14 cellular contexts compared by ENCODE assay signal in genomic region chr22:28141614-28142013, GRCh38.
A peak's percentile ranks its signal among the peaks of the same experiment; 100 is the strongest.
DNase-seq lines count a peak whose midpoint lies in the region; ATAC-seq, FAIRE-seq and TF ChIP-seq lines count a peak whose summit lies in the region.
"Had no signal": no experiment of that assay in that cellular context is flagged by ENCODE, and none has a peak within 500 bp of the region (broad histone marks: within the 10 kb centered on the region; RNA-seq: fewer than 3 reads in every experiment).

No MANE protein-coding gene starts in this region.

- TF ChIP-seq EP300 in gastroesophageal sphincter (IDR thresholded peaks at IDR 0.05) (no peak), suprapubic skin (IDR thresholded peaks at IDR 0.05) (no peak)

- peak overlapping the region; percentile 53 for H3K27ac Mint-ChIP-seq in astrocyte (ENCODE audit: unreplicated experiment)
- no peak overlapping the region for H3K27ac Mint-ChIP-seq in T-helper 2 cell treated with Interferon-gamma antibody and Interleukin-4, amounts not matched to agents 5 μg/mL and 100 μg/mL, for 36 hours
- H3K27ac Mint-ChIP-seq: activated B cell treated with CpG ODN at 0.5 μM for 24 hours had no signal

- no peak for ATAC-seq in gastroesophageal sphincter
- no peak for ATAC-seq in HG02938 (IDR thresholded peaks at IDR 0.05; ENCODE audit: unreplicated experiment)
- ATAC-seq: esophagus mucosa, GM12878 had no signal

- H3K4me1 Mint-ChIP-seq in astrocyte (ENCODE audit: low read depth, unreplicated experiment), result peaks cover 51% of the 10 kb centered on the region
- peaks cover 2% of the 10 kb centered on the region for H3K4me1 Mint-ChIP-seq in T-helper 2 cell treated with Interferon-gamma antibody and Interleukin-4, amounts not matched to agents 5 μg/mL and 100 μg/mL, for 36 hours (ENCODE audit: low read depth)
- H3K4me1 Mint-ChIP-seq: activated B cell treated with CpG ODN at 0.5 μM for 24 hours had no signal

- TF ChIP-seq CTCF in astrocyte (IDR thresholded peaks at IDR 0.05; ENCODE audit: insufficient read depth, low read depth, low read length) (no peak), gastroesophageal sphincter (IDR thresholded peaks at IDR 0.05) (no peak), suprapubic skin (IDR thresholded peaks at IDR 0.05) (no peak)

- WGBS in gastroesophageal sphincter (ENCODE audit: low coverage in 1 of 2), 2 donors, result 21 to 37% methylated on average over 2 of the region's 2 CpGs
- 47% methylated on average over 2 of the region's 2 CpGs for WGBS in suprapubic skin

- peaks cover under 1% of the 10 kb centered on the region for H3K36me3 Mint-ChIP-seq in astrocyte (ENCODE audit: low read depth, unreplicated experiment)
- no peaks in the 10 kb centered on the region for H3K36me3 Mint-ChIP-seq in T-helper 2 cell treated with Interferon-gamma antibody and Interleukin-4, amounts not matched to agents 5 μg/mL and 100 μg/mL, for 36 hours (ENCODE audit: low read depth)

- no peak overlapping the region for H3K4me3 Mint-ChIP-seq in astrocyte (ENCODE audit: unreplicated experiment)
- no peak overlapping the region for H3K4me3 Mint-ChIP-seq in T-helper 2 cell treated with Interferon-gamma antibody and Interleukin-4, amounts not matched to agents 5 μg/mL and 100 μg/mL, for 36 hours
- H3K4me3 Mint-ChIP-seq: activated B cell treated with CpG ODN at 0.5 μM for 24 hours had no signal

- peaks cover 3% of the 10 kb centered on the region for H3K27me3 ChIP-seq in astrocyte (ENCODE audit: insufficient read depth, low read length)
- no peaks in the 10 kb centered on the region for H3K27me3 ChIP-seq in gastroesophageal sphincter
- no peaks in the 10 kb centered on the region for H3K27me3 ChIP-seq in suprapubic skin
- H3K27me3 ChIP-seq: body of pancreas, neutrophil had no signal

- no peaks in the 10 kb centered on the region for H3K9me3 ChIP-seq in astrocyte (ENCODE audit: insufficient read depth, low read depth, low read length)
- peaks cover 0 to 7% (median 0%) of the 10 kb centered on the region in 3 donors for H3K9me3 ChIP-seq in gastroesophageal sphincter
- H3K9me3 ChIP-seq in suprapubic skin, result peaks cover 7% of the 10 kb centered on the region
- H3K9me3 ChIP-seq: Caco-2, neutrophil had no signal

- TF ChIP-seq POLR2A in gastroesophageal sphincter (IDR thresholded peaks at IDR 0.05) (no peak), suprapubic skin (IDR thresholded peaks at IDR 0.05) (no peak)

- H3K4me3 ChIP-seq in astrocyte (ENCODE audit: insufficient read depth, low read depth, low read length), result peak overlapping the region; percentile 14
- H3K4me3 ChIP-seq in gastroesophageal sphincter, result no peak overlapping the region
- H3K4me3 ChIP-seq in suprapubic skin, result no peak overlapping the region
- H3K4me3 ChIP-seq: body of pancreas, GM12878 had no signal

- no peaks in the 10 kb centered on the region for H3K79me2 ChIP-seq in astrocyte (ENCODE audit: insufficient read depth, low read length)

- peak overlapping the region; percentile 39 for H3K9ac ChIP-seq in astrocyte (ENCODE audit: low read length)

- H3K27ac ChIP-seq in astrocyte (ENCODE audit: low read depth, low read length) (peak overlapping the region; percentile 72), gastroesophageal sphincter (peak overlapping the region; percentile 46 to 70 (median 58)), suprapubic skin (peak overlapping the region; percentile 57)
- H3K27ac ChIP-seq: body of pancreas, neutrophil had no signal

- no peak overlapping the region for H2AFZ ChIP-seq in astrocyte (ENCODE audit: low read depth, low read length)

- peak overlapping the region; percentile 78 for H3K4me2 ChIP-seq in astrocyte (ENCODE audit: low read length)

- peak; percentile 87 for FAIRE-seq in astrocyte (lab: Jason Lieb, UNC)
- FAIRE-seq: GM12878 had no signal

- no peaks in the 10 kb centered on the region for H3K27me3 Mint-ChIP-seq in astrocyte (ENCODE audit: low read depth, unreplicated experiment)
- H3K27me3 Mint-ChIP-seq in T-helper 2 cell treated with Interferon-gamma antibody and Interleukin-4, amounts not matched to agents 5 μg/mL and 100 μg/mL, for 36 hours (ENCODE audit: low read depth), result peaks cover 5% of the 10 kb centered on the region
- H3K27me3 Mint-ChIP-seq: activated B cell treated with CpG ODN at 0.5 μM for 24 hours had no signal

- H3K36me3 ChIP-seq in astrocyte (ENCODE audit: insufficient read depth, low read length) (no peaks in the 10 kb centered on the region), gastroesophageal sphincter (peaks cover 0 to 4% of the 10 kb centered on the region in 2 donors), suprapubic skin (no peaks in the 10 kb centered on the region)
- H3K36me3 ChIP-seq: neutrophil had no signal

- peaks cover 5% of the 10 kb centered on the region for H3K9me3 Mint-ChIP-seq in astrocyte (ENCODE audit: unreplicated experiment)
- H3K9me3 Mint-ChIP-seq in T-helper 2 cell treated with Interferon-gamma antibody and Interleukin-4, amounts not matched to agents 5 μg/mL and 100 μg/mL, for 36 hours, result no peaks in the 10 kb centered on the region
- H3K9me3 Mint-ChIP-seq: activated B cell treated with CpG ODN at 0.5 μM for 24 hours had no signal

- H4K20me1 ChIP-seq in astrocyte (ENCODE audit: insufficient read depth, low read length), result no peaks in the 10 kb centered on the region

- peaks cover 36% of the 10 kb centered on the region for H3K4me1 ChIP-seq in astrocyte (ENCODE audit: insufficient read depth, low read length)
- H3K4me1 ChIP-seq in gastroesophageal sphincter, result peaks cover 16 to 64% (median 30%) of the 10 kb centered on the region in 3 donors
- H3K4me1 ChIP-seq in suprapubic skin, result peaks cover 24% of the 10 kb centered on the region

- peak; percentile 45 for DNase-seq in H4 (ENCODE audit: low spot score)
- peak; percentile 91 for DNase-seq in astrocyte (ENCODE audit: low read depth)
- no peak for DNase-seq in suprapubic skin (ENCODE audit: low spot score in 2 of 2)
- no peak for DNase-seq in T-helper 2 cell treated with Interferon-gamma antibody and Interleukin-4, amounts not matched to agents 5 μg/mL and 100 μg/mL, for 36 hours (ENCODE audit: low spot score)
- no peak for DNase-seq in NAMALWA (ENCODE audit: low spot score)
- DNase-seq: activated B cell treated with CpG ODN at 0.5 μM for 24 hours; activated T-cell treated with anti-CD3 and anti-CD28 coated beads, Interleukin-2, amount 50 U/mL, for 1 hour had no signal

Comparison
In these comparisons a context has a peak if more than half of its experiments do, and no peak if none do; other contexts are left out.
1. DNase-seq: peak in H4 (single experiment) and astrocyte (single experiment); none in suprapubic skin (0 of 2), T-helper 2 cell treated with Interferon-gamma antibody and Interleukin-4, amounts not matched to agents 5 μg/mL and 100 μg/mL, for 36 hours (single experiment) and NAMALWA (single experiment).
2. Peak in every context shown above with its lines, with median percentiles within 50 percentile points of each other: H3K27ac ChIP-seq.